ENCODE assay signal across 1 cellular context in genomic region chr17:77880702-77881450, GRCh38.
TF ChIP-seq lines count a peak whose summit lies in the region.

No MANE protein-coding gene starts in this region.

TF ChIP-seq in WTC11, 78 proteins besides CTCF, POLR2A, EP300 and RAD21 (continued from another document):
- TF ChIP-seq, protein P1, sequence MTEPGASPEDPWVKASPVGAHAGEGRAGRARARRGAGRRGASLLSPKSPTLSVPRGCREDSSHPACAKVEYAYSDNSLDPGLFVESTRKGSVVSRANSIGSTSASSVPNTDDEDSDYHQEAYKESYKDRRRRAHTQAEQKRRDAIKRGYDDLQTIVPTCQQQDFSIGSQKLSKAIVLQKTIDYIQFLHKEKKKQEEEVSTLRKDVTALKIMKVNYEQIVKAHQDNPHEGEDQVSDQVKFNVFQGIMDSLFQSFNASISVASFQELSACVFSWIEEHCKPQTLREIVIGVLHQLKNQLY (CRISPR knock-in tag; IDR thresholded peaks at IDR 0.05) = no peak
- TF ChIP-seq PRRX2 (CRISPR knock-in tag; IDR thresholded peaks at IDR 0.05) = no peak
- no peak for TF ChIP-seq IRF1 (CRISPR knock-in tag; IDR thresholded peaks at IDR 0.05)
- no peak for TF ChIP-seq RELA (CRISPR knock-in tag; IDR thresholded peaks at IDR 0.05; ENCODE audit: borderline replicate concordance)
- no peak for TF ChIP-seq GRHL2 (CRISPR knock-in tag; IDR thresholded peaks at IDR 0.05; ENCODE audit: insufficient replicate concordance, severe bottlenecking)
- no peak for TF ChIP-seq ZBTB21 (CRISPR knock-in tag; IDR thresholded peaks at IDR 0.05; ENCODE audit: borderline replicate concordance)
- TF ChIP-seq ZNF512 (CRISPR knock-in tag; IDR thresholded peaks at IDR 0.05; ENCODE audit: borderline replicate concordance) = no peak
- TF ChIP-seq, protein P2, sequence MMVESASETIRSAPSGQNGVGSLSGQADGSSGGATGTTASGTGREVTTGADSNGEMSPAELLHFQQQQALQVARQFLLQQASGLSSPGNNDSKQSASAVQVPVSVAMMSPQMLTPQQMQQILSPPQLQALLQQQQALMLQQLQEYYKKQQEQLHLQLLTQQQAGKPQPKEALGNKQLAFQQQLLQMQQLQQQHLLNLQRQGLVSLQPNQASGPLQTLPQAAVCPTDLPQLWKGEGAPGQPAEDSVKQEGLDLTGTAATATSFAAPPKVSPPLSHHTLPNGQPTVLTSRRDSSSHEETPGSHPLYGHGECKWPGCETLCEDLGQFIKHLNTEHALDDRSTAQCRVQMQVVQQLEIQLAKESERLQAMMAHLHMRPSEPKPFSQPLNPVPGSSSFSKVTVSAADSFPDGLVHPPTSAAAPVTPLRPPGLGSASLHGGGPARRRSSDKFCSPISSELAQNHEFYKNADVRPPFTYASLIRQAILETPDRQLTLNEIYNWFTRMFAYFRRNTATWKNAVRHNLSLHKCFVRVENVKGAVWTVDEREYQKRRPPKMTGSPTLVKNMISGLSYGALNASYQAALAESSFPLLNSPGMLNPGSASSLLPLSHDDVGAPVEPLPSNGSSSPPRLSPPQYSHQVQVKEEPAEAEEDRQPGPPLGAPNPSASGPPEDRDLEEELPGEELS (CRISPR knock-in tag; IDR thresholded peaks at IDR 0.05) = no peak
- no peak for TF ChIP-seq NFYB (CRISPR knock-in tag; conservative IDR thresholded peaks at IDR 0.05; ENCODE audit: low read depth)
- TF ChIP-seq TEAD4 (CRISPR knock-in tag; IDR thresholded peaks at IDR 0.05) = no peak
- TF ChIP-seq NR2C2 (CRISPR knock-in tag; IDR thresholded peaks at IDR 0.05) = no peak
TF ChIP-seq in WTC11: peak in this region for 0.
